In genomic region chr20:58634818-58635665, GRCh38 we compare ENCODE assay signal across 7 cellular contexts. TPM values are rescaled to one million over a fixed set of nuclear protein-coding genes. Genes with fewer than 3 reads are reported as not detected.
A peak's percentile ranks its signal among the peaks of the same experiment; 100 is the strongest.
DNase-seq lines count a peak whose midpoint lies in the region; ATAC-seq, FAIRE-seq and TF ChIP-seq lines count a peak whose summit lies in the region.

No MANE protein-coding gene starts in this region.

- H3K27me3 Mint-ChIP-seq in activated CD8-positive, alpha-beta T cell treated with anti-CD3 and anti-CD28 coated beads for 36 hours: no peaks in the 10 kb centered on the region

- H3K9ac ChIP-seq in kidney (ENCODE audit: low read length in 2 of 2): no peak overlapping the region

- peak overlapping the region; percentile 60 for H3K4me3 Mint-ChIP-seq in activated CD8-positive, alpha-beta T cell treated with anti-CD3 and anti-CD28 coated beads for 36 hours

- H3K27ac ChIP-seq in kidney (ENCODE audit: low read depth in 2 of 2, low read length in 2 of 2) (no peak overlapping the region), prostate gland (no peak overlapping the region)

- H3K27me3 ChIP-seq in prostate gland (replicated peaks; ENCODE audit: insufficient read depth): no peaks in the 10 kb centered on the region

- H3K4me1 Mint-ChIP-seq in activated CD8-positive, alpha-beta T cell treated with anti-CD3 and anti-CD28 coated beads for 36 hours (ENCODE audit: low read depth): peaks cover 29% of the 10 kb centered on the region

- TF ChIP-seq CTCF in activated CD8-positive, alpha-beta T cell treated with anti-CD3 and anti-CD28 coated beads for 36 hours (IDR thresholded peaks at IDR 0.05): no peak
- TF ChIP-seq CTCF in kidney (IDR thresholded peaks at IDR 0.05; ENCODE audit: borderline replicate concordance, extremely low read depth, insufficient read depth): no peak
- TF ChIP-seq CTCF in prostate gland (IDR thresholded peaks at IDR 0.05): no peak

- no peaks in the 10 kb centered on the region for H3K36me3 ChIP-seq in kidney (ENCODE audit: control insufficient read depth in 1 of 2, insufficient read depth in 2 of 2, low read length in 2 of 2)
- H3K36me3 ChIP-seq in prostate gland: no peaks in the 10 kb centered on the region

- DNase-seq in activated CD8-positive, alpha-beta T cell treated with anti-CD3 and anti-CD28 coated beads for 36 hours: peak; percentile 83
- DNase-seq in kidney (peak; percentile 66), DMS153 treated with DMSO at 0.1 percent for 48 hours (lab: John Stamatoyannopoulos, UW; ENCODE audit: unreplicated experiment) (no peak), T1000 (lab: John Stamatoyannopoulos, UW) (no peak), prostate gland (ENCODE audit: low spot score) (no peak)
- peak; percentile 6 for DNase-seq in stimulated activated CD8-positive, alpha-beta memory T cell treated with anti-CD3 and anti-CD28 coated beads, Interleukin-7, amount 100 ng/mL, for 24 hours (ENCODE audit: low read depth)

- no peak for FAIRE-seq in kidney (lab: Jason Lieb, UNC)

- no peaks in the 10 kb centered on the region for H3K9me3 ChIP-seq in kidney (ENCODE audit: control insufficient read depth in 1 of 2, low read length in 2 of 2)
- no peaks in the 10 kb centered on the region for H3K9me3 ChIP-seq in prostate gland

- H3K4me3 ChIP-seq in kidney (ENCODE audit: low read length in 2 of 2) (no peak overlapping the region), prostate gland (no peak overlapping the region)

- H3K27ac Mint-ChIP-seq in activated CD8-positive, alpha-beta T cell treated with anti-CD3 and anti-CD28 coated beads for 36 hours: peak overlapping the region; percentile 96

- POLR2A ChIA-PET in activated CD8-positive, alpha-beta T cell treated with anti-CD3 and anti-CD28 coated beads for 36 hours (lab: Charles Lee): interaction anchor here (1.3 to 1.7 kb wide), 4 partner anchors 12 to 27 kb away, joined by 4 to 16 read pairs (median 4); partner anchors contain the start of gene STX16

- H3K36me3 Mint-ChIP-seq in activated CD8-positive, alpha-beta T cell treated with anti-CD3 and anti-CD28 coated beads for 36 hours (ENCODE audit: low read depth): no peaks in the 10 kb centered on the region

- intact Hi-C loops in activated CD8-positive, alpha-beta T cell treated with anti-CD3 and anti-CD28 coated beads for 36 hours (cut with micrococcal nuclease): no loop called here
- intact Hi-C loops in kidney (cut with DNase I): no loop called here
- intact Hi-C loops in prostate gland (cut with DNase I): no loop called here

- WGBS in prostate gland: 77% methylated on average over 28 of the region's 28 CpGs

- TF ChIP-seq POLR2A in prostate gland (IDR thresholded peaks at IDR 0.05): no peak

- H3K4me1 ChIP-seq in kidney (ENCODE audit: control insufficient read depth in 1 of 2, insufficient read depth in 1 of 2, low read depth in 1 of 2, low read length in 2 of 2) (no peaks in the 10 kb centered on the region), prostate gland (replicated peaks) (no peaks in the 10 kb centered on the region)

- no peaks in the 10 kb centered on the region for H3K9me3 Mint-ChIP-seq in activated CD8-positive, alpha-beta T cell treated with anti-CD3 and anti-CD28 coated beads for 36 hours

- peak; percentile 75 for ATAC-seq in GM19351 (IDR thresholded peaks at IDR 0.05; ENCODE audit: unreplicated experiment)
- peak; percentile 91 for ATAC-seq in activated CD8-positive, alpha-beta T cell treated with anti-CD3 and anti-CD28 coated beads for 36 hours

- CTCF ChIA-PET in activated CD8-positive, alpha-beta T cell treated with anti-CD3 and anti-CD28 coated beads for 36 hours (lab: Charles Lee): interaction anchor here (1.0 to 1.2 kb wide), 2 partner anchors 13 to 15 kb away, joined by 5 to 10 read pairs; partner anchors contain the start of gene STX16

RNA-seq across cellular contexts. Expression of gene STX16, which starts 16.0 kb away (rescaled TPM):
- total RNA-seq in activated CD8-positive, alpha-beta T cell treated with anti-CD3 and anti-CD28 coated beads for 36 hours: 100 to 1,000 TPM; 108 to 109 TPM
- total RNA-seq in kidney (60.7 TPM), prostate gland (100 to 1,000 TPM in 1 of 2 donors, 10 to 100 TPM in 1; 34.3 to 115 TPM)
- 20.6 TPM for polyA plus RNA-seq in kidney (ENCODE audit: insufficient read depth, low read depth, low replicate concordance)

RNA-seq across cellular contexts. Expression of gene NPEPL1, which starts 57.6 kb away (rescaled TPM):
- 10 to 100 TPM; 15.4 to 17.1 TPM for total RNA-seq in activated CD8-positive, alpha-beta T cell treated with anti-CD3 and anti-CD28 coated beads for 36 hours
- 60.2 TPM for total RNA-seq in kidney
- 39.7 TPM for polyA plus RNA-seq in kidney (ENCODE audit: insufficient read depth, low read depth, low replicate concordance)
- 10 to 100 TPM; 25.7 to 63.1 TPM for total RNA-seq in prostate gland

Comparison
In these comparisons a context has a peak if more than half of its experiments do, and no peak if none do; other contexts are left out.
1. DNase-seq: peak in activated CD8-positive, alpha-beta T cell treated with anti-CD3 and anti-CD28 coated beads for 36 hours (single experiment), kidney (single experiment) and stimulated activated CD8-positive, alpha-beta memory T cell treated with anti-CD3 and anti-CD28 coated beads, Interleukin-7, amount 100 ng/mL, for 24 hours (single experiment); none in DMS153 treated with DMSO at 0.1 percent for 48 hours (single experiment), T1000 (single experiment) and prostate gland (single experiment).